Comparison of ENCODE assay signal across 17 cellular contexts in genomic region chr18:53426656-53427055, GRCh38.
DNase-seq lines count a peak whose midpoint lies in the region; FAIRE-seq and TF ChIP-seq lines count a peak whose summit lies in the region.
"Had no signal": no experiment of that assay in that cellular context is flagged by ENCODE, and none has a peak within 500 bp of the region (broad histone marks: within the 10 kb centered on the region; RNA-seq: fewer than 3 reads in every experiment).

No MANE protein-coding gene starts in this region.

- H3K9me3 ChIP-seq in HEK293 (ENCODE audit: control insufficient read depth, insufficient read depth, low read depth, low read length) (no peaks in the 10 kb centered on the region), astrocyte (ENCODE audit: insufficient read depth, low read depth, low read length) (no peaks in the 10 kb centered on the region)
- H3K9me3 ChIP-seq: BLaER1, left lung, thoracic aorta had no signal

- no peak overlapping the region for H3K9ac ChIP-seq in astrocyte (ENCODE audit: low read length)
- H3K9ac ChIP-seq: BLaER1, KMS-11 had no signal

- H3K4me3 Mint-ChIP-seq in astrocyte (ENCODE audit: unreplicated experiment), result no peak overlapping the region
- H3K4me3 Mint-ChIP-seq: activated T-helper 17 cell treated with anti-CD3 and anti-CD28 coated beads, Interleukin-2, amount 50 U/mL, for 72 hours had no signal

- H3K4me1 Mint-ChIP-seq in astrocyte (ENCODE audit: low read depth, unreplicated experiment), result peaks cover 6% of the 10 kb centered on the region
- H3K4me1 Mint-ChIP-seq: activated T-helper 17 cell treated with anti-CD3 and anti-CD28 coated beads, Interleukin-2, amount 50 U/mL, for 72 hours had no signal

- FAIRE-seq in astrocyte (lab: Jason Lieb, UNC), result no peak

- H3K4me3 ChIP-seq in HEK293 (ENCODE audit: low read depth, low read length), result no peak overlapping the region
- no peak overlapping the region for H3K4me3 ChIP-seq in astrocyte (ENCODE audit: insufficient read depth, low read depth, low read length)
- H3K4me3 ChIP-seq in brain microvascular endothelial cell (ENCODE audit: low read depth, low read length), result no peak overlapping the region
- H3K4me3 ChIP-seq: BLaER1, left lung, thoracic aorta had no signal

- POLR2A ChIA-PET in HEK293 (lab: Yijun Ruan, JAX), result no interaction called here

- in situ Hi-C loops in brain microvascular endothelial cell (cut with HindIII; ENCODE audit: low pct_ligation_motif_present, low sequenced_read_pairs), result no loop called here

- H3K27me3 ChIP-seq in astrocyte (ENCODE audit: insufficient read depth, low read length) (no peaks in the 10 kb centered on the region), brain microvascular endothelial cell (replicated peaks) (no peaks in the 10 kb centered on the region)
- H3K27me3 ChIP-seq: BLaER1, left lung had no signal

- CTCF ChIA-PET in HEK293 (lab: Yijun Ruan, JAX), result no interaction called here

- H4K20me1 ChIP-seq in astrocyte (ENCODE audit: insufficient read depth, low read length), result no peaks in the 10 kb centered on the region
- H4K20me1 ChIP-seq: BLaER1 had no signal

- no peak overlapping the region for H3K27ac ChIP-seq in HEK293 (ENCODE audit: extremely low read depth, low read depth, low read length)
- H3K27ac ChIP-seq in astrocyte (ENCODE audit: low read depth, low read length), result no peak overlapping the region
- H3K27ac ChIP-seq in brain microvascular endothelial cell, result no peak overlapping the region
- H3K27ac ChIP-seq: 22Rv1, BLaER1, KMS-11, left lung, thoracic aorta had no signal

- H3K36me3 ChIP-seq in HEK293 (ENCODE audit: control insufficient read depth in 2 of 2, insufficient read depth in 1 of 2, low read length in 2 of 2), result no peaks in the 10 kb centered on the region
- no peaks in the 10 kb centered on the region for H3K36me3 ChIP-seq in astrocyte (ENCODE audit: insufficient read depth, low read length)
- no peaks in the 10 kb centered on the region for H3K36me3 ChIP-seq in brain microvascular endothelial cell (replicated peaks)
- H3K36me3 ChIP-seq: BLaER1, left lung, thoracic aorta had no signal

- H3K4me1 ChIP-seq in HEK293 (ENCODE audit: control insufficient read depth, insufficient read depth, low read length) (no peaks in the 10 kb centered on the region), astrocyte (ENCODE audit: insufficient read depth, low read length) (no peaks in the 10 kb centered on the region)
- H3K4me1 ChIP-seq: BLaER1, left lung had no signal

- H3K36me3 Mint-ChIP-seq in astrocyte (ENCODE audit: low read depth, unreplicated experiment), result no peaks in the 10 kb centered on the region

- DNase-seq in DMS153 (lab: John Stamatoyannopoulos, UW) (peak; percentile 26), DMS153 treated with DMSO at 0.1 percent for 48 hours (lab: John Stamatoyannopoulos, UW; ENCODE audit: unreplicated experiment) (no peak), NCI-H345 (lab: John Stamatoyannopoulos, UW) (peak; percentile 67), astrocyte (ENCODE audit: low read depth) (no peak), brain microvascular endothelial cell (no peak), Ammon's horn (ENCODE audit: low spot score) (no peak)
- DNase-seq in stimulated activated CD4-positive, alpha-beta T cell treated with anti-CD3 and anti-CD28 coated beads, Interleukin-12 subunit alpha, Interleukin-12 subunit beta, amount 100 ng/mL, for 4 hours, result no peak
- DNase-seq: activated CD4-positive, CD25-positive, alpha-beta regulatory T cell; left lung; NCI-H2029; SIG-M5 had no signal

- no peak overlapping the region for H3K4me2 ChIP-seq in astrocyte (ENCODE audit: low read length)
- H3K4me2 ChIP-seq: BLaER1, KMS-11 had no signal

- peak overlapping the region; percentile 27 for H3K27ac Mint-ChIP-seq in astrocyte (ENCODE audit: unreplicated experiment)
- H3K27ac Mint-ChIP-seq: activated T-helper 17 cell treated with anti-CD3 and anti-CD28 coated beads, Interleukin-2, amount 50 U/mL, for 72 hours had no signal

- no peaks in the 10 kb centered on the region for H3K79me2 ChIP-seq in astrocyte (ENCODE audit: insufficient read depth, low read length)

- no peaks in the 10 kb centered on the region for H3K9me3 Mint-ChIP-seq in astrocyte (ENCODE audit: unreplicated experiment)

- no peaks in the 10 kb centered on the region for H3K27me3 Mint-ChIP-seq in astrocyte (ENCODE audit: low read depth, unreplicated experiment)
- H3K27me3 Mint-ChIP-seq: activated T-helper 17 cell treated with anti-CD3 and anti-CD28 coated beads, Interleukin-2, amount 50 U/mL, for 72 hours had no signal

- no peak overlapping the region for H2AFZ ChIP-seq in astrocyte (ENCODE audit: low read depth, low read length)

- no peak for TF ChIP-seq CTCF in HEK293 (tag by site-specific recombination; IDR thresholded peaks at IDR 0.05)
- no peak for TF ChIP-seq CTCF in astrocyte (IDR thresholded peaks at IDR 0.05; ENCODE audit: insufficient read depth, low read depth, low read length)
- TF ChIP-seq CTCF in brain microvascular endothelial cell (IDR thresholded peaks at IDR 0.05; ENCODE audit: low read depth, low read length, missing control alignments), result no peak

TF ChIP-seq in HEK293, 187 proteins besides CTCF, POLR2A, EP300 and RAD21:
- 0 out of 2 replicates have a peak, but pooled peaks have one; percentile 10 for TF ChIP-seq ZIC2 (tag by site-specific recombination; IDR thresholded peaks at IDR 0.05)
- no peak for TF ChIP-seq SALL2 (tag by site-specific recombination; IDR thresholded peaks at IDR 0.05; ENCODE audit: borderline replicate concordance)
TF ChIP-seq in HEK293: peak in this region for 1.

Comparison
In these comparisons a context has a peak if more than half of its experiments do, and no peak if none do; other contexts are left out.
1. DNase-seq: peak in DMS153 (single experiment) and NCI-H345 (single experiment); none in DMS153 treated with DMSO at 0.1 percent for 48 hours (single experiment), astrocyte (single experiment), brain microvascular endothelial cell (single experiment), Ammon's horn (single experiment) and stimulated activated CD4-positive, alpha-beta T cell treated with anti-CD3 and anti-CD28 coated beads, Interleukin-12 subunit alpha, Interleukin-12 subunit beta, amount 100 ng/mL, for 4 hours (single experiment).